Comparison of ENCODE assay signal across 9 cellular contexts in genomic region chr1:148372731-148373130, GRCh38.
DNase-seq lines count a peak whose midpoint lies in the region; ATAC-seq and TF ChIP-seq lines count a peak whose summit lies in the region.
"Had no signal": no experiment of that assay in that cellular context is flagged by ENCODE, and none has a peak within 500 bp of the region (broad histone marks: within the 10 kb centered on the region; RNA-seq: fewer than 3 reads in every experiment).

No MANE protein-coding gene starts in this region.

- no peaks in the 10 kb centered on the region for H3K36me3 ChIP-seq in esophagus squamous epithelium

- H3K27me3 Mint-ChIP-seq in stimulated activated naive CD8-positive, alpha-beta T cell treated with anti-CD3 and anti-CD28 coated beads, Interleukin-15, amount 100 ng/mL, for 72 hours, result no peaks in the 10 kb centered on the region

- no peaks in the 10 kb centered on the region for H3K27me3 ChIP-seq in esophagus squamous epithelium

- no peaks in the 10 kb centered on the region for H3K9me3 Mint-ChIP-seq in stimulated activated naive CD8-positive, alpha-beta T cell treated with anti-CD3 and anti-CD28 coated beads, Interleukin-15, amount 100 ng/mL, for 72 hours

- no peak overlapping the region for H3K4me3 ChIP-seq in esophagus squamous epithelium

- peaks cover 0 to 32% (median 0%) of the 10 kb centered on the region in 3 donors for H3K4me1 ChIP-seq in esophagus squamous epithelium

- DNase-seq in activated CD4-positive, CD25-positive, alpha-beta regulatory T cell treated with anti-CD3 and anti-CD28 coated beads, Interleukin-2, amount 50 U/mL, for 16 hours (ENCODE audit: low read depth, low spot score), result peak; percentile 23
- no peak for DNase-seq in activated CD4-positive, CD25-positive, alpha-beta regulatory T cell treated with anti-CD3 and anti-CD28 coated beads, Interleukin-2, amount 50 U/mL, for 72 hours
- DNase-seq in activated CD8-positive, alpha-beta memory T cell treated with anti-CD3 and anti-CD28 coated beads, Interleukin-2, amount 50 U/mL, for 4 hours, result peak; percentile 43
- DNase-seq in esophagus squamous epithelium (lab: John Stamatoyannopoulos, UW) (no peak), cortex of kidney (lab: John Stamatoyannopoulos, UW) (no peak)
- DNase-seq in stimulated activated naive CD8-positive, alpha-beta T cell treated with anti-CD3 and anti-CD28 coated beads, Interleukin-15, amount 100 ng/mL, for 72 hours, result peak; percentile 51 to 63
- DNase-seq: NCI-H345 had no signal

- H3K27ac Mint-ChIP-seq in stimulated activated naive CD8-positive, alpha-beta T cell treated with anti-CD3 and anti-CD28 coated beads, Interleukin-15, amount 100 ng/mL, for 72 hours, result peak overlapping the region; percentile 98 to 99

- no peaks in the 10 kb centered on the region for H3K9me3 ChIP-seq in esophagus squamous epithelium

- no peak for TF ChIP-seq CTCF in esophagus squamous epithelium (IDR thresholded peaks at IDR 0.05)

- TF ChIP-seq POLR2A in esophagus squamous epithelium (IDR thresholded peaks at IDR 0.05), result no peak

- intact Hi-C loops in esophagus squamous epithelium (cut with DNase I), result no loop called here

- peak overlapping the region; percentile 71 to 87 (median 78) for H3K27ac ChIP-seq in esophagus squamous epithelium

- H3K4me1 Mint-ChIP-seq in stimulated activated naive CD8-positive, alpha-beta T cell treated with anti-CD3 and anti-CD28 coated beads, Interleukin-15, amount 100 ng/mL, for 72 hours, result peaks cover 50% of the 10 kb centered on the region

- peak overlapping the region; percentile 76 to 79 for H3K4me3 Mint-ChIP-seq in stimulated activated naive CD8-positive, alpha-beta T cell treated with anti-CD3 and anti-CD28 coated beads, Interleukin-15, amount 100 ng/mL, for 72 hours

- peak; percentile 86 for ATAC-seq in stimulated activated naive CD8-positive, alpha-beta T cell treated with anti-CD3 and anti-CD28 coated beads, Interleukin-15, amount 100 ng/mL, for 72 hours
- no peak for ATAC-seq in GM19035 (IDR thresholded peaks at IDR 0.05; ENCODE audit: unreplicated experiment)
- ATAC-seq in GM19324 (IDR thresholded peaks at IDR 0.05; ENCODE audit: low FRiP score, unreplicated experiment), result no peak

- 61 to 66% methylated on average over 3 of the region's 3 CpGs for WGBS in esophagus squamous epithelium, 2 donors

Comparison
In these comparisons a context has a peak if more than half of its experiments do, and no peak if none do; other contexts are left out.
1. DNase-seq: peak in activated CD4-positive, CD25-positive, alpha-beta regulatory T cell treated with anti-CD3 and anti-CD28 coated beads, Interleukin-2, amount 50 U/mL, for 16 hours (single experiment), activated CD8-positive, alpha-beta memory T cell treated with anti-CD3 and anti-CD28 coated beads, Interleukin-2, amount 50 U/mL, for 4 hours (single experiment) and stimulated activated naive CD8-positive, alpha-beta T cell treated with anti-CD3 and anti-CD28 coated beads, Interleukin-15, amount 100 ng/mL, for 72 hours (2 of 2); none in activated CD4-positive, CD25-positive, alpha-beta regulatory T cell treated with anti-CD3 and anti-CD28 coated beads, Interleukin-2, amount 50 U/mL, for 72 hours (single experiment), esophagus squamous epithelium (single experiment) and cortex of kidney (single experiment).